In the genomic region with DNA sequence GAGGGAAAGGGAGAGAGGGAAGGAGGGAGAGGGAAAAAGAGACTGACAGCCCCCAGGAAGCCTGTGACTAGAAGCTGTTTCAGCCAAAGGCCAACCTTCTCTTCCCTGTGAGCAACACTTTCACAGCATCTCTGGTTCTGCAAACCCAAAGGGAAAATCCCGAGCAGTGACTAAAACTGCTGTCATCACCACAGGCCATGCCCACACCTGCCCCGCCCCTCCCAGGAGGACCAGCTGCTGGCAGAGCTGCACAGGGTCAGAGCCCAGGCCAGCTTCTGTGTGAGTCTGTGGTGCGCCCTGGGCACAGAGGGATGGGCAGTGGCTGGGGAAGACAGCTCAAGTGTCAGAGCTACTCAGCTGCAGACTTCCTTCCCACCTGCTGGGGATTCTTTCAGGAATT, we compare ENCODE assay signal across 11 cellular contexts.
DNase-seq lines count a peak whose midpoint lies in the region; ATAC-seq, FAIRE-seq and TF ChIP-seq lines count a peak whose summit lies in the region.
"Had no signal": no experiment of that assay in that cellular context is flagged by ENCODE, and none has a peak within 500 bp of the region (broad histone marks: within the 10 kb centered on the region; RNA-seq: fewer than 3 reads in every experiment).

No MANE protein-coding gene starts in this region.

- peaks cover 71% of the 10 kb centered on the region for H3K27me3 ChIP-seq in keratinocyte (ENCODE audit: control insufficient read depth, extremely low read depth, insufficient read depth, low read length)
- peaks cover 46% of the 10 kb centered on the region for H3K27me3 ChIP-seq in BE2C

- H3K9me3 Mint-ChIP-seq in activated CD4-positive, alpha-beta T cell treated with anti-CD3 and anti-CD28 coated beads, Interleukin-2, amount 10 ng/mL, durations not matched to agents 7 days and 5 days, result peaks cover 3% of the 10 kb centered on the region
- peaks cover 2% of the 10 kb centered on the region for H3K9me3 Mint-ChIP-seq in stimulated activated effector memory CD8-positive, alpha-beta T cell treated with anti-CD3 and anti-CD28 coated beads, Interleukin-12 subunit alpha, Interleukin-12 subunit beta, amount 100 ng/mL, for 72 hours

- peaks cover 1% of the 10 kb centered on the region for H3K4me1 Mint-ChIP-seq in activated CD4-positive, alpha-beta T cell treated with anti-CD3 and anti-CD28 coated beads, Interleukin-2, amount 10 ng/mL, durations not matched to agents 7 days and 5 days
- H3K4me1 Mint-ChIP-seq in stimulated activated effector memory CD8-positive, alpha-beta T cell treated with anti-CD3 and anti-CD28 coated beads, Interleukin-12 subunit alpha, Interleukin-12 subunit beta, amount 100 ng/mL, for 72 hours, result peaks cover 18% of the 10 kb centered on the region
- H3K4me1 Mint-ChIP-seq: B cell had no signal

- POLR2A ChIA-PET in activated CD4-positive, alpha-beta T cell treated with anti-CD3 and anti-CD28 coated beads, Interleukin-2, amount 10 ng/mL, durations not matched to agents 7 days and 5 days (lab: Charles Lee), result no interaction called here

- no peaks in the 10 kb centered on the region for H3K9me1 ChIP-seq in keratinocyte (ENCODE audit: control insufficient read depth, extremely low read depth, insufficient read depth, low read length)

- H3K79me2 ChIP-seq in keratinocyte (ENCODE audit: control insufficient read depth, insufficient read depth, low read length), result no peaks in the 10 kb centered on the region

- CTCF ChIA-PET in activated CD4-positive, alpha-beta T cell treated with anti-CD3 and anti-CD28 coated beads, Interleukin-2, amount 10 ng/mL, durations not matched to agents 7 days and 5 days (lab: Charles Lee), result interaction anchor here (1.6 to 2.0 kb wide), 2 partner anchors 12 to 27 kb away, joined by 4 to 5 read pairs; no protein-coding TSS in a partner anchor

- H3K9me3 ChIP-seq in keratinocyte (ENCODE audit: control insufficient read depth, low read depth, low read length) (peaks cover 4% of the 10 kb centered on the region), BE2C (no peaks in the 10 kb centered on the region)

- H3K4me1 ChIP-seq in keratinocyte (ENCODE audit: control insufficient read depth, extremely low read depth, insufficient read depth, low read length), result peaks cover 13% of the 10 kb centered on the region
- H3K4me1 ChIP-seq in BE2C, result no peaks in the 10 kb centered on the region

- peak; percentile 91 for ATAC-seq in stimulated activated effector memory CD8-positive, alpha-beta T cell treated with anti-CD3 and anti-CD28 coated beads, Interleukin-12 subunit alpha, Interleukin-12 subunit beta, amount 100 ng/mL, for 72 hours
- ATAC-seq in GM21825 (IDR thresholded peaks at IDR 0.05; ENCODE audit: unreplicated experiment), result no peak

- H3K36me3 Mint-ChIP-seq in activated CD4-positive, alpha-beta T cell treated with anti-CD3 and anti-CD28 coated beads, Interleukin-2, amount 10 ng/mL, durations not matched to agents 7 days and 5 days (ENCODE audit: low read depth), result no peaks in the 10 kb centered on the region
- H3K36me3 Mint-ChIP-seq in stimulated activated effector memory CD8-positive, alpha-beta T cell treated with anti-CD3 and anti-CD28 coated beads, Interleukin-12 subunit alpha, Interleukin-12 subunit beta, amount 100 ng/mL, for 72 hours, result no peaks in the 10 kb centered on the region

- no peak overlapping the region for H3K9ac ChIP-seq in keratinocyte (ENCODE audit: control insufficient read depth, extremely low read depth, insufficient read depth, low read length)

- no peak overlapping the region for H3K4me2 ChIP-seq in keratinocyte (ENCODE audit: control insufficient read depth, extremely low read depth, insufficient read depth, low read depth, low read length)

- TF ChIP-seq CTCF in keratinocyte (optimal IDR thresholded peaks at IDR 0.05 in 1 of 3, IDR thresholded peaks at IDR 0.05 in 1 of 3, conservative IDR thresholded peaks at IDR 0.05 in 1 of 3; ENCODE audit: extremely low read depth in 1 of 3, insufficient read depth in 2 of 3, low read length in 3 of 3) (no peak), BE2C (IDR thresholded peaks at IDR 0.05; ENCODE audit: low read depth, low read length) (no peak)

- H4K20me1 ChIP-seq in keratinocyte (ENCODE audit: control insufficient read depth, extremely low read depth, insufficient read depth, low read length), result no peaks in the 10 kb centered on the region

- dilution Hi-C loops in keratinocyte (cut with MboI; ENCODE audit: extremely low pct_ligation_motif_present, low sequenced_read_pairs), result no loop called here

- FAIRE-seq in keratinocyte (lab: Jason Lieb, UNC), result peak; percentile 91

- no peak overlapping the region for H3K27ac ChIP-seq in keratinocyte (ENCODE audit: control insufficient read depth, insufficient read depth, low read length)

- no peak overlapping the region for H3K27ac Mint-ChIP-seq in activated CD4-positive, alpha-beta T cell treated with anti-CD3 and anti-CD28 coated beads, Interleukin-2, amount 10 ng/mL, durations not matched to agents 7 days and 5 days
- H3K27ac Mint-ChIP-seq in stimulated activated effector memory CD8-positive, alpha-beta T cell treated with anti-CD3 and anti-CD28 coated beads, Interleukin-12 subunit alpha, Interleukin-12 subunit beta, amount 100 ng/mL, for 72 hours, result no peak overlapping the region
- H3K27ac Mint-ChIP-seq: B cell had no signal

- H3K36me3 ChIP-seq in keratinocyte (ENCODE audit: control insufficient read depth in 2 of 2, extremely low read depth in 1 of 2, insufficient read depth in 2 of 2, low read length in 2 of 2) (no peaks in the 10 kb centered on the region), BE2C (no peaks in the 10 kb centered on the region)

- H2AFZ ChIP-seq in keratinocyte (ENCODE audit: control insufficient read depth, low read length), result no peak overlapping the region

- no peak overlapping the region for H3K4me3 Mint-ChIP-seq in activated CD4-positive, alpha-beta T cell treated with anti-CD3 and anti-CD28 coated beads, Interleukin-2, amount 10 ng/mL, durations not matched to agents 7 days and 5 days
- H3K4me3 Mint-ChIP-seq in stimulated activated effector memory CD8-positive, alpha-beta T cell treated with anti-CD3 and anti-CD28 coated beads, Interleukin-12 subunit alpha, Interleukin-12 subunit beta, amount 100 ng/mL, for 72 hours, result no peak overlapping the region
- H3K4me3 Mint-ChIP-seq: B cell had no signal

- H3K4me3 ChIP-seq in keratinocyte (ENCODE audit: control insufficient read depth in 2 of 3, extremely low read depth in 1 of 3, insufficient read depth in 2 of 3, low read depth in 1 of 3, low read length in 3 of 3), result no peak overlapping the region
- no peak overlapping the region for H3K4me3 ChIP-seq in BE2C (ENCODE audit: low read depth, low read length)

- peaks cover 8% of the 10 kb centered on the region for H3K27me3 Mint-ChIP-seq in activated CD4-positive, alpha-beta T cell treated with anti-CD3 and anti-CD28 coated beads, Interleukin-2, amount 10 ng/mL, durations not matched to agents 7 days and 5 days

- DNase-seq in activated CD4-positive, alpha-beta T cell treated with anti-CD3 and anti-CD28 coated beads for 48 hours, result peak; percentile 87
- no peak for DNase-seq in activated CD4-positive, alpha-beta T cell treated with anti-CD3 and anti-CD28 coated beads, Interleukin-2, amount 10 ng/mL, durations not matched to agents 7 days and 5 days
- DNase-seq in activated CD8-positive, alpha-beta memory T cell treated with anti-CD3 and anti-CD28 coated beads, Interleukin-2, amount 50 U/mL, for 48 hours, result peak; percentile 80
- peak; percentile 72 for DNase-seq in keratinocyte (ENCODE audit: low read depth, low spot score)
- peak; percentile 20 to 58 for DNase-seq in stimulated activated effector memory CD8-positive, alpha-beta T cell treated with anti-CD3 and anti-CD28 coated beads, Interleukin-12 subunit alpha, Interleukin-12 subunit beta, amount 100 ng/mL, for 72 hours (ENCODE audit: low spot score in 2 of 2)
- no peak for DNase-seq in BE2C
- DNase-seq in NCI-H446 (lab: John Stamatoyannopoulos, UW), result no peak
- DNase-seq: naive B cell, NCI-H2029 treated with DMSO at 0.1 percent for 48 hours had no signal

Comparison
In these comparisons a context has a peak if more than half of its experiments do, and no peak if none do; other contexts are left out.
1. DNase-seq: peak in activated CD4-positive, alpha-beta T cell treated with anti-CD3 and anti-CD28 coated beads for 48 hours (single experiment), activated CD8-positive, alpha-beta memory T cell treated with anti-CD3 and anti-CD28 coated beads, Interleukin-2, amount 50 U/mL, for 48 hours (single experiment), keratinocyte (single experiment) and stimulated activated effector memory CD8-positive, alpha-beta T cell treated with anti-CD3 and anti-CD28 coated beads, Interleukin-12 subunit alpha, Interleukin-12 subunit beta, amount 100 ng/mL, for 72 hours (2 of 2); none in activated CD4-positive, alpha-beta T cell treated with anti-CD3 and anti-CD28 coated beads, Interleukin-2, amount 10 ng/mL, durations not matched to agents 7 days and 5 days (single experiment), BE2C (single experiment) and NCI-H446 (0 of 2).